Comparison of ENCODE assay signal across 9 cellular contexts in the genomic region with DNA sequence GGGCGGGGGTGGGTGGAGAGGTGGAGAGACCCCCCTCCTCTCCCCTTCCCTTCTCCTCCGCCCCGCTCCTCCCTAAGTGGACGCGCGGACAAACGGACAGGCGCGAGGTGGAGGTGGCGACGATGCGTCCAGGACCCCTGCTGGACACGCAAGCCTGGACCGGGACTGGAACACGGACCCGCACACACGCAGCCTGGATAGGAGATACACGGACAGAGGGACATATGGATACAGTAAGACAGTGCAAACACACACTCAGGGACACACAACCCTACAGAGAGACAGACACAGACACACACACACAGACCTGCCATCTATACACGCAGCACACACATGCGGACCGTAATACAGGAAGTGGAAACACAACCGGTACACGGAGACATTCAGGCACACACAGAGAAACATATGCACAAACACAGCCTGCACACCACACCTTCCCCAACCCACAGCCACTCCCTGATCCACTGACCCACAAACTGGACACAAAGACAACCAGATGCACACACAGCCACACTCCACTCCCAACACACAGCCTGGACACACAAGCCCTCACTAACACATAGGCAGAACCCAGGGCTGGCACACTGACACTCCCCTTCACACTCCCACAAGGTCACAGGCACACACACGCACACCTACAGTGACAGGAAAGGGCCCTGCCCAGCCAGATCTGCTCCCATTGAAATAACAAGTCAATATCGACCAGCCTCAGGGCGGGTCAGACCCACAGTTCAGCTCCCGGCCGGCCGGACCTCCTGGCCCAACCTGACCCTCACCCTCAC. TPM values are rescaled to one million over a fixed set of nuclear protein-coding genes. Genes with fewer than 3 reads are reported as not detected.
DNase-seq lines count a peak whose midpoint lies in the region; ATAC-seq and TF ChIP-seq lines count a peak whose summit lies in the region.
"Had no signal": no experiment of that assay in that cellular context is flagged by ENCODE, and none has a peak within 500 bp of the region (broad histone marks: within the 10 kb centered on the region; RNA-seq: fewer than 3 reads in every experiment).

No MANE protein-coding gene starts in this region.

- DNase-seq in NCI-H146 (lab: John Stamatoyannopoulos, UW) (peak; percentile 29), NCI-H146 treated with DMSO at 0.1 percent for 48 hours (lab: John Stamatoyannopoulos, UW; ENCODE audit: unreplicated experiment) (no peak), fibroblast of lung (ENCODE audit: low read depth in 2 of 2) (no peak), spleen (peak; percentile 77), foreskin keratinocyte (no peak), posterior vena cava (ENCODE audit: low spot score) (no peak)

- intact Hi-C loops in spleen (cut with DNase I; ENCODE audit: low total_unique reads) (no loop called here), posterior vena cava (cut with DNase I) (no loop called here)

- ATAC-seq in foreskin keratinocyte: no peak
- no peak for ATAC-seq in HG03139 (IDR thresholded peaks at IDR 0.05; ENCODE audit: unreplicated experiment)

- H3K9ac ChIP-seq in fibroblast of lung (ENCODE audit: insufficient read depth, low read length): no peak overlapping the region

- no peaks in the 10 kb centered on the region for H3K79me2 ChIP-seq in fibroblast of lung (ENCODE audit: control insufficient read depth, insufficient read depth, low read length)

- peak overlapping the region; percentile 32 for H3K4me2 ChIP-seq in fibroblast of lung (ENCODE audit: extremely low read depth, insufficient read depth, low read length)

- H4K20me1 ChIP-seq in fibroblast of lung (ENCODE audit: control insufficient read depth, extremely low read depth, insufficient read depth, low read length): no peaks in the 10 kb centered on the region

- H3K27ac ChIP-seq in fibroblast of lung (ENCODE audit: insufficient read depth, low read length): no peak overlapping the region
- peak overlapping the region in 6 of 8 donors; percentile 42 to 84 (median 68) for H3K27ac ChIP-seq in spleen
- no peak overlapping the region for H3K27ac ChIP-seq in foreskin keratinocyte
- H3K27ac ChIP-seq: C4-2B had no signal

- WGBS in spleen, 5 donors: 4 to 7% (median 5%) methylated on average over 26 to 29 of the region's 29 CpGs

- H3K4me1 ChIP-seq in fibroblast of lung (ENCODE audit: control insufficient read depth, extremely low read depth, insufficient read depth, low read length) (peaks cover 5% of the 10 kb centered on the region), spleen (peaks cover 10 to 73% (median 30%) of the 10 kb centered on the region in 6 donors), foreskin keratinocyte (no peaks in the 10 kb centered on the region)

- no peaks in the 10 kb centered on the region for H3K9me3 ChIP-seq in fibroblast of lung (ENCODE audit: control insufficient read depth, insufficient read depth, low read depth, low read length)
- H3K9me3 ChIP-seq in spleen: no peaks in the 10 kb centered on the region

- peak overlapping the region in 2 of 4 experiments; percentile 17 to 42 for H3K4me3 ChIP-seq in fibroblast of lung (replicated peaks in 1 of 4; ENCODE audit: control extremely low read depth in 1 of 4, insufficient read depth in 1 of 4, low read depth in 3 of 4, low read length in 4 of 4)
- H3K4me3 ChIP-seq in spleen: peak overlapping the region; percentile 35 to 82 (median 50)

- TF ChIP-seq CTCF in fibroblast of lung (conservative IDR thresholded peaks at IDR 0.05 in 1 of 2, IDR thresholded peaks at IDR 0.05 in 1 of 2; ENCODE audit: low read depth in 1 of 2, low read length in 2 of 2) (no peak), spleen (IDR thresholded peaks at IDR 0.05 in 8 of 11, conservative IDR thresholded peaks at IDR 0.05 in 3 of 11) (no peak), foreskin keratinocyte (conservative IDR thresholded peaks at IDR 0.05) (no peak)

- H3K27me3 ChIP-seq in fibroblast of lung (ENCODE audit: control insufficient read depth, insufficient read depth, low read length): peaks cover 71% of the 10 kb centered on the region
- H3K27me3 ChIP-seq in spleen (replicated peaks in 1 of 7): peaks cover 0 to 99% (median 62%) of the 10 kb centered on the region in 7 donors
- peaks cover 100% of the 10 kb centered on the region for H3K27me3 ChIP-seq in foreskin keratinocyte

- H3K36me3 ChIP-seq in fibroblast of lung (ENCODE audit: control insufficient read depth, insufficient read depth, low read length): no peaks in the 10 kb centered on the region
- H3K36me3 ChIP-seq in spleen: no peaks in the 10 kb centered on the region

- TF ChIP-seq POLR2A in Raji (IDR thresholded peaks at IDR 0.05; ENCODE audit: insufficient read depth, low read depth, low read length) (peak; percentile 90), spleen (IDR thresholded peaks at IDR 0.05) (no peak)

- H2AFZ ChIP-seq in fibroblast of lung (ENCODE audit: low read length): peak overlapping the region; percentile 12

RNA-seq across cellular contexts. Expression of gene ERFL, which starts 0.7 kb away (rescaled TPM):
- under 0.01 TPM in 2 replicates for total RNA-seq in fibroblast of lung
- 0.03 TPM in 1 of 2 replicates, not detected in the other for polyA plus RNA-seq in fibroblast of lung
- not detected in 2 replicates for polyA plus RNA-seq in fibroblast of lung (2012)
- not detected in 2 replicates for polyA minus RNA-seq in fibroblast of lung (ENCODE audit: low replicate concordance)
- 1 to 10 TPM in 5 of 7 donors, under 1 TPM in 2; 0.46 to 3.0 (median 1.6) TPM for total RNA-seq in spleen
- polyA plus RNA-seq in spleen: 1 to 10 TPM; 2.2 to 2.4 (median 2.2) TPM
- total RNA-seq in foreskin keratinocyte: not detected in 2 replicates
- polyA plus RNA-seq in foreskin keratinocyte: 0.03 and 0.08 TPM in 2 replicates
- total RNA-seq in posterior vena cava: under 1 TPM in 1 of 2 donors, not detected in 1; 0.38 TPM

RNA-seq across cellular contexts. Expression of gene RABAC1, which starts 30.2 kb away (rescaled TPM):
- total RNA-seq in fibroblast of lung (152 and 193 TPM in 2 replicates), spleen (100 to 1,000 TPM in 5 of 7 donors, 10 to 100 TPM in 2; 85.6 to 154 (median 123) TPM), foreskin keratinocyte (155 and 188 TPM in 2 replicates), posterior vena cava (100 to 1,000 TPM; 186 to 191 TPM)
- polyA plus RNA-seq in fibroblast of lung (123 and 163 TPM in 2 replicates), spleen (100 to 1,000 TPM; 110 to 165 (median 145) TPM), foreskin keratinocyte (212 and 326 TPM in 2 replicates)
- 303 and 371 TPM in 2 replicates for polyA plus RNA-seq in fibroblast of lung (2012)
- 184 and 393 TPM in 2 replicates for polyA minus RNA-seq in fibroblast of lung (ENCODE audit: low replicate concordance)

RNA-seq across cellular contexts. Expression of gene ARHGEF1, which starts 46.0 kb away (rescaled TPM):
- total RNA-seq in fibroblast of lung (21.6 TPM in 2 replicates), spleen (100 to 1,000 TPM; 238 to 473 (median 382) TPM), foreskin keratinocyte (85.1 and 85.6 TPM in 2 replicates), posterior vena cava (10 to 100 TPM; 73.4 to 73.7 TPM)
- polyA plus RNA-seq in fibroblast of lung (23.9 and 32.2 TPM in 2 replicates), spleen (100 to 1,000 TPM; 314 to 543 (median 478) TPM), foreskin keratinocyte (114 and 135 TPM in 2 replicates)
- polyA plus RNA-seq in fibroblast of lung (2012): 34.0 and 53.6 TPM in 2 replicates
- polyA minus RNA-seq in fibroblast of lung (ENCODE audit: low replicate concordance): 19.6 and 36.9 TPM in 2 replicates

RNA-seq across cellular contexts. Expression of gene CD79A, which starts 51.9 kb away (rescaled TPM):
- total RNA-seq in fibroblast of lung (under 0.01 and 0.17 TPM in 2 replicates), spleen (100 to 1,000 TPM; 222 to 361 (median 269) TPM), foreskin keratinocyte (0.11 and 0.20 TPM in 2 replicates), posterior vena cava (under 1 TPM; 0.52 to 0.97 TPM)
- polyA plus RNA-seq in fibroblast of lung (0.07 and 0.17 TPM in 2 replicates), spleen (1,000 to 10,000 TPM in 1 of 3 donors, 100 to 1,000 TPM in 2; 748 to 1,033 (median 986) TPM), foreskin keratinocyte (0.17 and 0.30 TPM in 2 replicates)
- polyA plus RNA-seq in fibroblast of lung (2012): 0.14 TPM in 1 of 2 replicates, not detected in the other
- not detected in 2 replicates for polyA minus RNA-seq in fibroblast of lung (ENCODE audit: low replicate concordance)

Comparison
In these comparisons a context has a peak if more than half of its experiments do, and no peak if none do; other contexts are left out.
1. DNase-seq: peak in NCI-H146 (single experiment) and spleen (single experiment); none in NCI-H146 treated with DMSO at 0.1 percent for 48 hours (single experiment), fibroblast of lung (0 of 2), foreskin keratinocyte (0 of 2) and posterior vena cava (single experiment).
2. H3K27ac ChIP-seq: peak in spleen (6 of 8); none in fibroblast of lung (single experiment) and foreskin keratinocyte (single experiment).